Comparison of ENCODE assay signal across 1 cellular context in genomic region chr4:40379248-40379647, GRCh38.
TF ChIP-seq lines count a peak whose summit lies in the region.

No MANE protein-coding gene starts in this region.

TF ChIP-seq in GM23338, 12 proteins besides CTCF, POLR2A, EP300 and RAD21 (continued from another document):
- TF ChIP-seq ETS1 (IDR thresholded peaks at IDR 0.05): no peak
